In genomic region chr6:16759181-16759645, GRCh38 we compare ENCODE assay signal across 8 cellular contexts. TPM values are rescaled to one million over a fixed set of nuclear protein-coding genes. Genes with fewer than 3 reads are reported as not detected.
DNase-seq lines count a peak whose midpoint lies in the region; ATAC-seq, FAIRE-seq and TF ChIP-seq lines count a peak whose summit lies in the region.

No MANE protein-coding gene starts in this region.

- H3K4me1 Mint-ChIP-seq in nephron, result peaks cover 45% of the 10 kb centered on the region

- peak overlapping the region; percentile 90 to 97 (median 96) for H3K4me3 ChIP-seq in Peyer's patch

- H3K4me1 ChIP-seq in Peyer's patch, result peaks cover 0 to 36% (median 4%) of the 10 kb centered on the region in 4 donors

- DNase-seq in H4 (ENCODE audit: low spot score) (peak; percentile 23), Peyer's patch (peak in 1 of 3 donors; percentile 47), DMS153 (lab: John Stamatoyannopoulos, UW) (no peak), D341Med (ENCODE audit: low spot score) (no peak)

- TF ChIP-seq CTCF in Peyer's patch (IDR thresholded peaks at IDR 0.05) (no peak), nephron (IDR thresholded peaks at IDR 0.05; ENCODE audit: unreplicated experiment in 3 of 3) (no peak)

- H3K9me3 ChIP-seq in Peyer's patch, result no peaks in the 10 kb centered on the region

- H3K4me3 Mint-ChIP-seq in nephron, result peak overlapping the region; percentile 91 to 97 (median 95)

- peak overlapping the region; percentile 98 to 99 (median 99) for H3K27ac ChIP-seq in Peyer's patch

- no peaks in the 10 kb centered on the region for H3K27me3 Mint-ChIP-seq in nephron (ENCODE audit: low read depth)

- TF ChIP-seq POLR2A in Peyer's patch (IDR thresholded peaks at IDR 0.05), result no peak

- peaks cover 3% of the 10 kb centered on the region for H3K36me3 Mint-ChIP-seq in nephron (ENCODE audit: low read depth)

- peak overlapping the region; percentile 94 to 95 (median 95) for H3K27ac Mint-ChIP-seq in nephron

- FAIRE-seq in endometrium (lab: Jason Lieb, UNC), result peak; percentile 18

- ATAC-seq in GM18861 (IDR thresholded peaks at IDR 0.05; ENCODE audit: unreplicated experiment) (no peak), GM21360 (IDR thresholded peaks at IDR 0.05; ENCODE audit: unreplicated experiment) (no peak)

- H3K27me3 ChIP-seq in Peyer's patch, result no peaks in the 10 kb centered on the region

- no peaks in the 10 kb centered on the region for H3K9me3 Mint-ChIP-seq in nephron

- no peaks in the 10 kb centered on the region for H3K36me3 ChIP-seq in Peyer's patch

RNA-seq across cellular contexts. Expression of gene ATXN1, which starts 2.0 kb away (rescaled TPM):
- total RNA-seq in H4 (2014; rRNA removed; shearing (Covaris generic)), result 14.6 and 18.9 TPM in 2 replicates
- total RNA-seq in Peyer's patch, result 10 to 100 TPM; 34.7 to 48.5 (median 43.1) TPM
